In the genomic region with DNA sequence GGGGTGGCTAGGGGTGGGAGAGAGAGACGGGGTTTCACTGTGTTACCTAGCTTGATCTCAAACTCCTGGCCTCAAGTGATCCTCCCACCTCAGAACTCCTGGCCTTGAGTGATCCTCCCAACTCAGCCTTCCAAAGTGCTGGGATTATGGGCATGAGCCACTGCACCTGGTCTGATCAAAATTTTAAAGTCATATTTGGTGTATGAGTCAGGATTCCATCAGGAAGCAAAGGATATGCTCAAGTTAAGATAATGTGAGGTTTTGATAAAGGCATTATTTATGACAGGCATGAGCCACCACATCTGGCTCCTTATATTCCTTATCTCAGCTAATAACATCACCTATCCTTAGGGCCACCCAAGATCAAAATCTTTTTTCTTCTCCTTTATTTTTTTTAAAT, we compare ENCODE assay signal across 23 cellular contexts.
DNase-seq lines count a peak whose midpoint lies in the region; ATAC-seq and TF ChIP-seq lines count a peak whose summit lies in the region.
"Had no signal": no experiment of that assay in that cellular context is flagged by ENCODE, and none has a peak within 500 bp of the region (broad histone marks: within the 10 kb centered on the region; RNA-seq: fewer than 3 reads in every experiment).

No MANE protein-coding gene starts in this region.

- H4K5ac ChIP-seq in IMR-90 (ENCODE audit: low read depth, low read length): no peak overlapping the region

- H3K4me3 ChIP-seq in IMR-90 (ENCODE audit: insufficient read depth, low read depth, low read length): no peak overlapping the region
- no peak overlapping the region for H3K4me3 ChIP-seq in fibroblast of villous mesenchyme (ENCODE audit: low read depth, low read length)
- H3K4me3 ChIP-seq: A549; BLaER1 treated with 17β-estradiol and CSF1 and Interleukin-3, amounts not matched to agents 10 nM and 100 nM; GM12878; GM23248 had no signal

- no peak for TF ChIP-seq POLR2A in IMR-90 (IDR thresholded peaks at IDR 0.05; ENCODE audit: low read depth, low read length)

- H3K4ac ChIP-seq in IMR-90 (ENCODE audit: low read depth, low read length): no peak overlapping the region

- WGBS in IMR-90 (ENCODE audit: extremely low coverage in 2 of 2, insufficient read length in 1 of 2), 2 experiments: no CpG with 5 or more reads among the region's 1 CpG

- ATAC-seq in IMR-90 (ENCODE audit: low read depth): no peak
- ATAC-seq in GM19328 (IDR thresholded peaks at IDR 0.05; ENCODE audit: unreplicated experiment): no peak
- ATAC-seq: A549, GM12878 had no signal

- intact Hi-C loops in IMR-90 (cut with micrococcal nuclease): no loop called here

- no peak overlapping the region for H3K9ac ChIP-seq in IMR-90 (ENCODE audit: low read depth, low read length)
- H3K9ac ChIP-seq: BLaER1 treated with 17β-estradiol and CSF1 and Interleukin-3, amounts not matched to agents 10 nM and 100 nM; GM23248 had no signal

- H2AK9ac ChIP-seq in IMR-90 (replicated peaks; ENCODE audit: low read depth, low read length, poor library complexity): no peak overlapping the region

- H2AFZ ChIP-seq in IMR-90 (replicated peaks; ENCODE audit: low read length, poor library complexity): no peak overlapping the region
- H2AFZ ChIP-seq: GM23248 had no signal

- no peak for TF ChIP-seq RAD21 in IMR-90 (IDR thresholded peaks at IDR 0.05; ENCODE audit: low read length)

- H3K18ac ChIP-seq in IMR-90 (ENCODE audit: low read depth, low read length): no peak overlapping the region

- POLR2A ChIA-PET in IMR-90 (lab: Charles Lee; ENCODE audit: unreplicated experiment): no interaction called here

- no peak overlapping the region for H4K91ac ChIP-seq in IMR-90 (ENCODE audit: insufficient read depth, low read depth, low read length)

- H3K9me3 ChIP-seq in IMR-90 (ENCODE audit: control insufficient read depth, insufficient read depth, low read length): no peaks in the 10 kb centered on the region
- H3K9me3 ChIP-seq: A549, BE2C had no signal

- no peak overlapping the region for H2BK120ac ChIP-seq in IMR-90 (ENCODE audit: low read depth, low read length)

- H3K9me1 ChIP-seq in IMR-90 (ENCODE audit: insufficient read depth, low read length): peaks cover 9% of the 10 kb centered on the region; the same call in 1 of the 2 replicates

- H3K23ac ChIP-seq in IMR-90 (ENCODE audit: low read depth, low read length): no peak overlapping the region

- CTCF ChIA-PET in IMR-90 (lab: Yijun Ruan, JAX): no interaction called here

- no peak overlapping the region for H3K4me2 ChIP-seq in IMR-90 (ENCODE audit: low read depth, low read length)
- H3K4me2 ChIP-seq: A549; BLaER1 treated with 17β-estradiol and CSF1 and Interleukin-3, amounts not matched to agents 10 nM and 100 nM had no signal

- no peak overlapping the region for H4K8ac ChIP-seq in IMR-90 (ENCODE audit: low read depth in 2 of 2, low read length in 2 of 2)

- H3K27ac ChIP-seq in IMR-90 (ENCODE audit: insufficient read depth, low read length) (no peak overlapping the region), VCaP (0 out of 2 replicates have a peak overlapping the region, but pooled peaks have one; percentile 19), caudate nucleus (ENCODE audit: low read depth, low read length) (no peak overlapping the region)
- H3K27ac ChIP-seq: A549; BLaER1 treated with 17β-estradiol and CSF1 and Interleukin-3, amounts not matched to agents 10 nM and 100 nM; GM23248 had no signal

- no peak overlapping the region; the same call in 2 of the 3 replicates for H2BK15ac ChIP-seq in IMR-90 (ENCODE audit: low read depth, low read length)

- BruUV-seq in IMR-90 (replicated peaks; lab: Mats Ljungman, UMichigan): no TSS peak

- H3K4me1 ChIP-seq in IMR-90 (ENCODE audit: control insufficient read depth, insufficient read depth, low read length): peaks cover 2% of the 10 kb centered on the region
- H3K4me1 ChIP-seq: A549; BE2C; BLaER1 treated with 17β-estradiol and CSF1 and Interleukin-3, amounts not matched to agents 10 nM and 100 nM had no signal

- TF ChIP-seq CTCF in IMR-90 (conservative IDR thresholded peaks at IDR 0.05; ENCODE audit: low read depth, low read length): no peak
- no peak for TF ChIP-seq CTCF in VCaP (conservative IDR thresholded peaks at IDR 0.05)
- TF ChIP-seq CTCF in fibroblast of villous mesenchyme (IDR thresholded peaks at IDR 0.05; ENCODE audit: insufficient read depth, low read depth, low read length): no peak
- no peak for TF ChIP-seq CTCF in GM20000 (IDR thresholded peaks at IDR 0.05; ENCODE audit: extremely low read depth, missing control alignments)

- H2AK5ac ChIP-seq in IMR-90 (ENCODE audit: low read depth, low read length): no peak overlapping the region

- dilution Hi-C loops in IMR-90 (cut with HindIII; ENCODE audit: low sequenced_read_pairs, unreplicated experiment): no loop called here

- DNase-seq in EL (peak; percentile 1), IMR-90 (peak; percentile 5), fibroblast of villous mesenchyme (ENCODE audit: low read depth) (peak; percentile 30), NCI-H345 (lab: John Stamatoyannopoulos, UW) (no peak), caudate nucleus (lab: John Stamatoyannopoulos, UW) (no peak), GM20000 (ENCODE audit: low spot score) (no peak)
- DNase-seq: 8988T; ACHN; AML-193; BE2C; Calu3; CD4-positive, alpha-beta memory T cell; COR-L47; DMS53; DMS79 treated with DMSO at 0.1 percent for 48 hours; GM23248; H7; HCEC 1CT had no signal

- no peaks in the 10 kb centered on the region for H3K27me3 ChIP-seq in IMR-90 (ENCODE audit: control insufficient read depth, insufficient read depth, low read length)
- H3K27me3 ChIP-seq: BE2C; BLaER1 treated with 17β-estradiol and CSF1 and Interleukin-3, amounts not matched to agents 10 nM and 100 nM had no signal

- in situ Hi-C loops in IMR-90 (cut with MboI; ENCODE audit: low sequenced_read_pairs): no loop called here

- H3K56ac ChIP-seq in IMR-90 (ENCODE audit: extremely low read depth, insufficient read depth, low read length): no peak overlapping the region

- H4K20me1 ChIP-seq in IMR-90 (ENCODE audit: insufficient read depth, low read length): no peaks in the 10 kb centered on the region
- H4K20me1 ChIP-seq: BLaER1 treated with 17β-estradiol and CSF1 and Interleukin-3, amounts not matched to agents 10 nM and 100 nM had no signal

- no peak overlapping the region for H3K14ac ChIP-seq in IMR-90 (replicated peaks; ENCODE audit: low read depth, low read length)

- H3K79me1 ChIP-seq in IMR-90 (ENCODE audit: low read depth in 1 of 2, low read length in 2 of 2): peaks cover 21 to 25% of the 10 kb centered on the region in 2 experiments

- no peak overlapping the region for H2BK5ac ChIP-seq in IMR-90 (ENCODE audit: low read depth, low read length, poor library complexity, severe bottlenecking)

- H3K36me3 ChIP-seq in IMR-90 (ENCODE audit: control insufficient read depth, insufficient read depth, low read length): peaks cover 14% of the 10 kb centered on the region
- H3K36me3 ChIP-seq: BE2C; BLaER1 treated with 17β-estradiol and CSF1 and Interleukin-3, amounts not matched to agents 10 nM and 100 nM had no signal

- no peak overlapping the region for H2BK20ac ChIP-seq in IMR-90 (ENCODE audit: low read depth, low read length)

TF ChIP-seq in IMR-90, 13 proteins besides CTCF, POLR2A, EP300 and RAD21:
- no peak for TF ChIP-seq CEBPB (IDR thresholded peaks at IDR 0.05; ENCODE audit: low read depth, low read length)
- TF ChIP-seq, protein P1, sequence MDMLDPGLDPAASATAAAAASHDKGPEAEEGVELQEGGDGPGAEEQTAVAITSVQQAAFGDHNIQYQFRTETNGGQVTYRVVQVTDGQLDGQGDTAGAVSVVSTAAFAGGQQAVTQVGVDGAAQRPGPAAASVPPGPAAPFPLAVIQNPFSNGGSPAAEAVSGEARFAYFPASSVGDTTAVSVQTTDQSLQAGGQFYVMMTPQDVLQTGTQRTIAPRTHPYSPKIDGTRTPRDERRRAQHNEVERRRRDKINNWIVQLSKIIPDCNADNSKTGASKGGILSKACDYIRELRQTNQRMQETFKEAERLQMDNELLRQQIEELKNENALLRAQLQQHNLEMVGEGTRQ (IDR thresholded peaks at IDR 0.05; ENCODE audit: low read depth, low read length): no peak
- no peak for TF ChIP-seq RFX5 (IDR thresholded peaks at IDR 0.05; ENCODE audit: low read depth, low read length)
- no peak for TF ChIP-seq NFE2L2 (IDR thresholded peaks at IDR 0.05; ENCODE audit: low read depth, low read length)
- no peak for TF ChIP-seq BHLHE40 (IDR thresholded peaks at IDR 0.05; ENCODE audit: low read depth, low read length)
- TF ChIP-seq FOS (IDR thresholded peaks at IDR 0.05; ENCODE audit: low read depth, low read length): no peak
- TF ChIP-seq MAFK (IDR thresholded peaks at IDR 0.05; ENCODE audit: low read depth, low read length): no peak
- no peak for TF ChIP-seq RCOR1 (IDR thresholded peaks at IDR 0.05; ENCODE audit: insufficient replicate concordance, low read length)
- TF ChIP-seq SMC3 (IDR thresholded peaks at IDR 0.05; ENCODE audit: low read depth, low read length): no peak
- TF ChIP-seq, protein P2, sequence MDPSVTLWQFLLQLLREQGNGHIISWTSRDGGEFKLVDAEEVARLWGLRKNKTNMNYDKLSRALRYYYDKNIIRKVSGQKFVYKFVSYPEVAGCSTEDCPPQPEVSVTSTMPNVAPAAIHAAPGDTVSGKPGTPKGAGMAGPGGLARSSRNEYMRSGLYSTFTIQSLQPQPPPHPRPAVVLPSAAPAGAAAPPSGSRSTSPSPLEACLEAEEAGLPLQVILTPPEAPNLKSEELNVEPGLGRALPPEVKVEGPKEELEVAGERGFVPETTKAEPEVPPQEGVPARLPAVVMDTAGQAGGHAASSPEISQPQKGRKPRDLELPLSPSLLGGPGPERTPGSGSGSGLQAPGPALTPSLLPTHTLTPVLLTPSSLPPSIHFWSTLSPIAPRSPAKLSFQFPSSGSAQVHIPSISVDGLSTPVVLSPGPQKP (IDR thresholded peaks at IDR 0.05; ENCODE audit: borderline replicate concordance, low read depth, low read length): no peak
- TF ChIP-seq MXI1 (IDR thresholded peaks at IDR 0.05; ENCODE audit: borderline replicate concordance, low read depth, low read length): no peak
- no peak for TF ChIP-seq CHD1 (IDR thresholded peaks at IDR 0.05; ENCODE audit: low read depth, low read length)
- TF ChIP-seq MAZ (IDR thresholded peaks at IDR 0.05; ENCODE audit: borderline replicate concordance, low read depth, low read length): no peak

Comparison
In these comparisons a context has a peak if more than half of its experiments do, and no peak if none do; other contexts are left out.
1. DNase-seq: peak in EL (single experiment), IMR-90 (single experiment) and fibroblast of villous mesenchyme (single experiment); none in NCI-H345 (single experiment), caudate nucleus (0 of 61) and GM20000 (single experiment).